1 cellular context compared by ENCODE assay signal in the genomic region with DNA sequence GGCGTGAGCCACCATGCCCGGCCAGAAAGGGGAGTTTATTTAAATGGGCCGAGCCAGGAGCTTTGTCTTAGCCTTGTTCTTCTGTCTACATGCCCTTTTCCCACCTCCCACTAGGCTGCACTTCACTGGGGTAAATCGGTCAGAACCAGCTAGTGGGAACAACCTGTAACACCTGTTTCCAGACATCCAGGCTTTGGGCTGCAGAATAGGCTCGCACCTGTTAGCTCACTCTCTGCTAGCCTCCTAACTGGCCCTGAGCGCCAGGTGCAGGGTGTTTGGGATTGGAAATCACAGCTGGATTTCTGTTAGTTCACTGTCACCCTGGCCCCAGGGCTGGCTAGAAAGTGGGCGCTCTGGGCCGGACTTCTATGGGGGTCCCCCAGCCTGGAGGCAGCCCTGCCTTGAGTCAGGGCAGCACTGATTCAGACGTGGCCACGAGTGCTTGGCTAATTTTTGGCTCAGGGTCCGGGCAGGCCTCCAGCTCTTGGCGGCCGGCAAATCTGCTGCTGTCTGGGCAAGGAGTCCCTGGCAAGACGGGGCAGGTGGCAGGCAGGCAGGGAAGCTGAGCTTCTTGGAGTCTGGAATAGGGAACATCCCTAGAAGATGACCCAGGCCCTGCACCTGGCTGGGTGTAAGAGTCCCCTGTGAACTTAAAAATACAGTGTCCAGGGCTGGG.
TF ChIP-seq lines count a peak whose summit lies in the region.

No MANE protein-coding gene starts in this region.

TF ChIP-seq in H1, 55 proteins besides CTCF, POLR2A, EP300 and RAD21:
- no peak for TF ChIP-seq ASH2L (IDR thresholded peaks at IDR 0.05; ENCODE audit: low read length)
- no peak for TF ChIP-seq FOSL1 (IDR thresholded peaks at IDR 0.05; ENCODE audit: insufficient read depth, low read depth, low read length)
- no peak for TF ChIP-seq EZH2 (IDR thresholded peaks at IDR 0.05; ENCODE audit: low read depth, low read length, severe bottlenecking)
- no peak for TF ChIP-seq POLR2AphosphoS5 (IDR thresholded peaks at IDR 0.05; ENCODE audit: low read depth, low read length)
- TF ChIP-seq EGR1 (IDR thresholded peaks at IDR 0.05; ENCODE audit: borderline replicate concordance, low read depth, low read length), result no peak
- no peak for TF ChIP-seq YY1 (IDR thresholded peaks at IDR 0.05; ENCODE audit: low read depth, low read length)
- no peak for TF ChIP-seq NANOG (IDR thresholded peaks at IDR 0.05; ENCODE audit: insufficient read depth, low read depth, low read length, poor library complexity, severe bottlenecking)
- no peak for TF ChIP-seq RNF2 (IDR thresholded peaks at IDR 0.05; ENCODE audit: borderline replicate concordance, low read depth, low read length, missing control alignments, poor library complexity, severe bottlenecking)
- no peak for TF ChIP-seq RBBP5 (IDR thresholded peaks at IDR 0.05; ENCODE audit: borderline replicate concordance, low read depth, low read length)
- TF ChIP-seq JUN (IDR thresholded peaks at IDR 0.05; ENCODE audit: low read depth, low read length), result no peak
- no peak for TF ChIP-seq MAFK (IDR thresholded peaks at IDR 0.05; ENCODE audit: low read depth, low read length)
- no peak for TF ChIP-seq KDM5A (IDR thresholded peaks at IDR 0.05; ENCODE audit: low read length)
- TF ChIP-seq CHD2 (IDR thresholded peaks at IDR 0.05; ENCODE audit: low read length), result no peak
- TF ChIP-seq NRF1 (IDR thresholded peaks at IDR 0.05; ENCODE audit: low read depth, low read length), result no peak
- TF ChIP-seq CBX8 (IDR thresholded peaks at IDR 0.05; ENCODE audit: borderline replicate concordance, low read depth, low read length), result no peak
- TF ChIP-seq BRCA1 (IDR thresholded peaks at IDR 0.05; ENCODE audit: low read depth, low read length), result no peak
- TF ChIP-seq JUND (IDR thresholded peaks at IDR 0.05; ENCODE audit: low read length), result no peak
